Comparison of ENCODE assay signal across 40 cellular contexts in the genomic region with DNA sequence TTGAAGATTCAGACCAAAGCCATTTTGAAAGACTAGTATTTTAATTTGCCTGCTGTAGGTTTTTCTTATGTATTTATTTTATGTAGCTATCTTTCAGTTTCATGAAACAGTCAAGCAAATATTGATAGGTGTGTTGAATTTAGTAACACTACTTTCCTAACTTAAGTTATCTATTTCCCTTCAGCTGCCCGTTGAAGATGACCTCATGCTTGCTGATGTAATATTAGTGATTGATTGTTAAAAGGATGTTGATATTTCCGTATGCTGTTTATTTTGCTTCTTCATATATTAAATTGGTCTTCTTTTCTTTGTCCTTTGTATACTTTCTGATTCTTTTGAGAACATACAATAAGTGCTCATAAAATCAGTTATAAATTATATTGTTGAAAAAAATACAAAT.
"Had no signal": no experiment of that assay in that cellular context is flagged by ENCODE, and none has a peak within 500 bp of the region (broad histone marks: within the 10 kb centered on the region; RNA-seq: fewer than 3 reads in every experiment).

No MANE protein-coding gene starts in this region.

- H3K4me2 ChIP-seq: PC-9 had no signal

- H3K4me3 Mint-ChIP-seq: activated CD8-positive, alpha-beta T cell treated with anti-CD3 and anti-CD28 coated beads for 36 hours; activated naive CD4-positive, alpha-beta T cell treated with anti-CD3 and anti-CD28 coated beads, Interleukin-2, amount 50 U/mL, for 24 hours; activated naive CD8-positive, alpha-beta T cell treated with anti-CD3 and anti-CD28 coated beads, Interleukin-2, amount 10 ng/mL, durations not matched to agents 7 days and 5 days; activated T-cell treated with anti-CD3 and anti-CD28 coated beads, Interleukin-2, amount 50 U/mL, for 72 hours; activated T-helper 17 cell treated with anti-CD3 and anti-CD28 coated beads, Interleukin-2, amount 50 U/mL, for 72 hours; brain had no signal

- H2AFZ ChIP-seq: PC-9 had no signal

- H3K9me3 Mint-ChIP-seq: activated CD8-positive, alpha-beta T cell treated with anti-CD3 and anti-CD28 coated beads for 36 hours; activated naive CD4-positive, alpha-beta T cell treated with anti-CD3 and anti-CD28 coated beads, Interleukin-2, amount 50 U/mL, for 24 hours; activated naive CD8-positive, alpha-beta T cell treated with anti-CD3 and anti-CD28 coated beads, Interleukin-2, amount 10 ng/mL, durations not matched to agents 7 days and 5 days; activated T-cell treated with anti-CD3 and anti-CD28 coated beads, Interleukin-2, amount 50 U/mL, for 72 hours; activated T-helper 17 cell treated with anti-CD3 and anti-CD28 coated beads, Interleukin-2, amount 50 U/mL, for 72 hours had no signal

- H3K36me3 Mint-ChIP-seq: activated naive CD8-positive, alpha-beta T cell treated with anti-CD3 and anti-CD28 coated beads, Interleukin-2, amount 10 ng/mL, durations not matched to agents 7 days and 5 days; brain had no signal

- FAIRE-seq: astrocyte, bronchial epithelial cell, K562, RCC 7860 had no signal

- H3K27ac ChIP-seq: PC-9, RWPE1, VCaP had no signal

- H3K4me3 ChIP-seq: K562, PC-9 had no signal

- H3K27ac Mint-ChIP-seq: activated CD8-positive, alpha-beta T cell treated with anti-CD3 and anti-CD28 coated beads for 36 hours; activated naive CD4-positive, alpha-beta T cell treated with anti-CD3 and anti-CD28 coated beads, Interleukin-2, amount 50 U/mL, for 24 hours; activated naive CD8-positive, alpha-beta T cell treated with anti-CD3 and anti-CD28 coated beads, Interleukin-2, amount 10 ng/mL, durations not matched to agents 7 days and 5 days; activated T-cell treated with anti-CD3 and anti-CD28 coated beads, Interleukin-2, amount 50 U/mL, for 72 hours; activated T-helper 17 cell treated with anti-CD3 and anti-CD28 coated beads, Interleukin-2, amount 50 U/mL, for 72 hours; brain had no signal

- DNase-seq: activated CD4-positive, alpha-beta T cell treated with anti-CD3 and anti-CD28 coated beads for 1 hour; activated CD4-positive, alpha-beta T cell treated with anti-CD3 and anti-CD28 coated beads for 48 hours; activated CD4-positive, alpha-beta T cell treated with anti-CD3 and anti-CD28 coated beads, Interleukin-2, amount 50 U/mL, for 4 hours; activated CD4-positive, CD25-positive, alpha-beta regulatory T cell; activated CD8-positive, alpha-beta T cell treated with anti-CD3 and anti-CD28 coated beads for 36 hours; activated effector memory CD4-positive, alpha-beta T cell treated with anti-CD3 and anti-CD28 coated beads, Interleukin-2, amount 50 U/mL, for 16 hours; activated naive CD4-positive, alpha-beta T cell; activated naive CD8-positive, alpha-beta T cell treated with anti-CD3 and anti-CD28 coated beads, Interleukin-2, amount 10 ng/mL, durations not matched to agents 7 days and 5 days; activated T-cell treated with anti-CD3 and anti-CD28 coated beads, Interleukin-2, amount 50 U/mL, for 1 hour; activated T-cell treated with anti-CD3 and anti-CD28 coated beads, Interleukin-2, amount 50 U/mL, for 72 hours; caudate nucleus; cerebellar nuclear complex; NCI-H1092 treated with DMSO at 0.1 percent for 48 hours; NCI-H146; NCI-H187; NCI-H2029 treated with DMSO at 0.1 percent for 48 hours; NCI-H2107; NCI-H2171; NCI-H2227 treated with DMSO at 0.1 percent for 48 hours; NCI-H446; NCI-H510A treated with DMSO at 0.1 percent for 48 hours; NCI-H526 treated with DMSO at 0.1 percent for 48 hours; NCI-H82; NK-92 treated with Interleukin-12 subunit alpha and Interleukin-12 subunit beta, amount 100 ng/mL, for 24 hours; PC-9; SIG-M5; T-helper 1 cell; T-helper 2 cell; T-helper 9 cell had no signal

- ATAC-seq: activated CD8-positive, alpha-beta T cell treated with anti-CD3 and anti-CD28 coated beads for 36 hours; activated T-cell treated with anti-CD3 and anti-CD28 coated beads, Interleukin-2, amount 50 U/mL, for 72 hours; activated T-helper 17 cell treated with anti-CD3 and anti-CD28 coated beads, Interleukin-2, amount 50 U/mL, for 72 hours; K562; Right ventricle myocardium inferior; SK-N-SH treated with all-trans-retinoic acid at 6 μM for 48 hours had no signal

- H3K4me1 Mint-ChIP-seq: activated naive CD4-positive, alpha-beta T cell treated with anti-CD3 and anti-CD28 coated beads, Interleukin-2, amount 50 U/mL, for 24 hours; activated naive CD8-positive, alpha-beta T cell treated with anti-CD3 and anti-CD28 coated beads, Interleukin-2, amount 10 ng/mL, durations not matched to agents 7 days and 5 days; activated T-helper 17 cell treated with anti-CD3 and anti-CD28 coated beads, Interleukin-2, amount 50 U/mL, for 72 hours; brain had no signal

- H3K27me3 Mint-ChIP-seq: activated CD8-positive, alpha-beta T cell treated with anti-CD3 and anti-CD28 coated beads for 36 hours; activated naive CD8-positive, alpha-beta T cell treated with anti-CD3 and anti-CD28 coated beads, Interleukin-2, amount 10 ng/mL, durations not matched to agents 7 days and 5 days; activated T-helper 17 cell treated with anti-CD3 and anti-CD28 coated beads, Interleukin-2, amount 50 U/mL, for 72 hours; brain had no signal
